28 cellular contexts compared by ENCODE assay signal in the genomic region with DNA sequence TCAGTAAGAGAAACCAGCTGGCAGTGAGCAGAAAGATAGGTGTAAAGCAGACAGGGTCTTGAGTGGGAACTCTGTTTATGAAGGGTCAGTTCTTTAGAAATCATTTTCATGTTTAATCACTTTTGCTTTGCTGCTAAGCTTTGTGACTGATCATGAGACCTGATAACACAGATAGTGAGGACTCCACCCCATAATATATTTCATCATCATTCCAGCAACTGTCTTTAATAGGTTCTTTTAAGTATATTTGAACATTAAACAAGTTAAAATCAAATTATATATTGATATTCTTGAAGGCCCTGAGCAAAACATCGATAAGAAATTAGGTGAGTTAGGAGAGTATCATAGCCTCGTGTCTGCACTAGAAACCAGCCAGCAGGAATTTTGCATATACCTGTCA.
"Had no signal": no experiment of that assay in that cellular context is flagged by ENCODE, and none has a peak within 500 bp of the region (broad histone marks: within the 10 kb centered on the region; RNA-seq: fewer than 3 reads in every experiment).

No MANE protein-coding gene starts in this region.

- DNase-seq: dorsolateral prefrontal cortex; effector CD4-positive, alpha-beta T cell; foreskin keratinocyte; glutamatergic neuron; hypothalamus; immature natural killer cell; islet precursor cell; mesendoderm; midbrain; naive thymus-derived CD4-positive, alpha-beta T cell; right lobe of liver; small intestine; stimulated activated CD4-positive, alpha-beta T cell treated with anti-CD3 and anti-CD28 coated beads, Interleukin-12 subunit alpha, Interleukin-12 subunit beta, amount 100 ng/mL, for 4 hours; stimulated activated CD4-positive, alpha-beta T cell treated with anti-CD3 and anti-CD28 coated beads, Interleukin-1b, Interleukin-23, amount 100 ng/mL, for 48 hours; stimulated activated CD4-positive, alpha-beta T cell treated with anti-CD3 and anti-CD28 coated beads, Interleukin-4, amount 100 ng/mL, for 24 hours; stimulated activated naive CD8-positive, alpha-beta T cell treated with anti-CD3 and anti-CD28 coated beads, Interleukin-15, Interleukin-2, amounts not matched to agents 100 U/mL and 50 U/mL, for 24 hours; substantia nigra; transverse colon; upper lobe of right lung; uterus had no signal

- H3K4me3 ChIP-seq: dorsolateral prefrontal cortex, neural progenitor cell, right lobe of liver, thoracic aorta, transverse colon, upper lobe of right lung, uterus had no signal

- H3K9me3 Mint-ChIP-seq: immature natural killer cell; naive thymus-derived CD4-positive, alpha-beta T cell; nephron; neural progenitor cell; stimulated activated effector memory CD8-positive, alpha-beta T cell treated with anti-CD3 and anti-CD28 coated beads, Interleukin-12 subunit alpha, Interleukin-12 subunit beta, amount 100 ng/mL, for 72 hours had no signal

- H3K27ac Mint-ChIP-seq: naive thymus-derived CD4-positive, alpha-beta T cell; nephron; neural progenitor cell; progenitor cell of endocrine pancreas; stimulated activated effector memory CD8-positive, alpha-beta T cell treated with anti-CD3 and anti-CD28 coated beads, Interleukin-12 subunit alpha, Interleukin-12 subunit beta, amount 100 ng/mL, for 72 hours had no signal

- H3K27me3 ChIP-seq: dorsolateral prefrontal cortex, foreskin keratinocyte, neural progenitor cell, right lobe of liver, transverse colon, upper lobe of right lung, uterus had no signal

- H3K4me3 Mint-ChIP-seq: immature natural killer cell; naive thymus-derived CD4-positive, alpha-beta T cell; nephron; neural progenitor cell; stimulated activated effector memory CD8-positive, alpha-beta T cell treated with anti-CD3 and anti-CD28 coated beads, Interleukin-12 subunit alpha, Interleukin-12 subunit beta, amount 100 ng/mL, for 72 hours had no signal

- H3K9ac ChIP-seq: neural progenitor cell, parathyroid adenoma had no signal

- H3K27me3 Mint-ChIP-seq: naive thymus-derived CD4-positive, alpha-beta T cell; progenitor cell of endocrine pancreas had no signal

- ATAC-seq: esophagus mucosa; foreskin keratinocyte; naive thymus-derived CD4-positive, alpha-beta T cell; right lobe of liver; stimulated activated effector memory CD8-positive, alpha-beta T cell treated with anti-CD3 and anti-CD28 coated beads, Interleukin-12 subunit alpha, Interleukin-12 subunit beta, amount 100 ng/mL, for 72 hours; stimulated activated naive CD8-positive, alpha-beta T cell treated with anti-CD3 and anti-CD28 coated beads, Interleukin-15, Interleukin-2, amounts not matched to agents 100 U/mL and 50 U/mL, for 24 hours; upper lobe of right lung had no signal

- H3K4me2 ChIP-seq: neural progenitor cell had no signal

- H3K4me1 Mint-ChIP-seq: immature natural killer cell; neural progenitor cell; stimulated activated effector memory CD8-positive, alpha-beta T cell treated with anti-CD3 and anti-CD28 coated beads, Interleukin-12 subunit alpha, Interleukin-12 subunit beta, amount 100 ng/mL, for 72 hours had no signal

- H3K27ac ChIP-seq: dorsolateral prefrontal cortex, foreskin keratinocyte, neural progenitor cell, parathyroid adenoma, right lobe of liver, thoracic aorta, transverse colon, upper lobe of right lung, uterus had no signal

- H3K36me3 ChIP-seq: neural progenitor cell, uterus had no signal

- FAIRE-seq: colon, small intestine had no signal

- H2AFZ ChIP-seq: neural progenitor cell, parathyroid adenoma had no signal

- H3K79me2 ChIP-seq: parathyroid adenoma had no signal

- H3K4me1 ChIP-seq: neural progenitor cell, uterus had no signal

- H3K9me3 ChIP-seq: thoracic aorta, transverse colon, upper lobe of right lung, uterus had no signal
